Comparison of ENCODE assay signal across 17 cellular contexts in the genomic region with DNA sequence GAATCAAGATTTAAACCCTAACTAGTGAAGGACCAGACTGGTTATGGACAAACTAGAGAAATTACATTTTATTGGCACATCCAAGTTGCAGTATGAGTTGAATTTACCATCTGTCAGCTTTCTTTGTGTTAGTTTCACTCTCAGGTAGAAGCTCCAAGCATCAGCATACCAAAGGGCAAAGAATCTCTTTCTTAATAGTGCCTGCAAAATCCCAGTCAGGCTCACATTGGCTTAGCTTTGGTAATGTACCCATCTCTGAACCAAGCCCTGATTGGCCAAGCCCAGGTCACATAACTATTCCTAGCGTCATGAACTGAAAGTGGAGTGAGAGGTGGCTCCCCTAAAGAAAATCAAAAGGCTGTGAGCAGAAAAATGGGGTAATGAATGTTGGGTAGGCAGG.
DNase-seq lines count a peak whose midpoint lies in the region; ATAC-seq and TF ChIP-seq lines count a peak whose summit lies in the region.
"Had no signal": no experiment of that assay in that cellular context is flagged by ENCODE, and none has a peak within 500 bp of the region (broad histone marks: within the 10 kb centered on the region; RNA-seq: fewer than 3 reads in every experiment).

No MANE protein-coding gene starts in this region.

- H3K23ac ChIP-seq in H9 (ENCODE audit: insufficient read length, low read depth, low read length): no peak overlapping the region

- H3T11ph ChIP-seq in H9 (ENCODE audit: low read length): no peak overlapping the region

- intact Hi-C loops in activated T-helper 1 cell treated with anti-CD3 and anti-CD28 coated beads, Interleukin-12 subunit alpha, Interleukin-12 subunit beta, Interleukin-2, Interleukin-4 antibody, amounts not matched to agents 30 ng/mL and 10 ng/mL and 1 ng/mL, durations not matched to agents 14 hours and 24 hours and 36 hours (cut with micrococcal nuclease): loop anchor here (1.0 kb wide), 2 partner anchors 10 to 35 kb away; no protein-coding TSS in a partner anchor

- H2AK5ac ChIP-seq in H9 (ENCODE audit: insufficient read length, low read length): no peak overlapping the region

- no peak overlapping the region for H3K14ac ChIP-seq in H9 (ENCODE audit: insufficient read depth, low read length)

- no peak overlapping the region for H4K8ac ChIP-seq in H9 (replicated peaks; ENCODE audit: insufficient read length, low read depth, low read length)

- no peak for TF ChIP-seq CTCF in H9 (conservative IDR thresholded peaks at IDR 0.05)
- no peak for TF ChIP-seq CTCF in GM20000 (IDR thresholded peaks at IDR 0.05; ENCODE audit: extremely low read depth, missing control alignments)
- no peak for TF ChIP-seq CTCF in type B pancreatic cell (conservative IDR thresholded peaks at IDR 0.05)

- no peaks in the 10 kb centered on the region for H3K79me1 ChIP-seq in H9 (ENCODE audit: insufficient read depth, low read depth, low read length, poor library complexity, severe bottlenecking)

- H3K9me3 Mint-ChIP-seq in activated naive CD8-positive, alpha-beta T cell treated with anti-CD3 and anti-CD28 coated beads, Interleukin-2, amount 50 U/mL, for 24 hours: no peaks in the 10 kb centered on the region
- no peaks in the 10 kb centered on the region for H3K9me3 Mint-ChIP-seq in activated naive CD8-positive, alpha-beta T cell treated with anti-CD3 and anti-CD28 coated beads for 36 hours
- no peaks in the 10 kb centered on the region for H3K9me3 Mint-ChIP-seq in H9
- peaks cover 4% of the 10 kb centered on the region for H3K9me3 Mint-ChIP-seq in activated T-helper 1 cell treated with anti-CD3 and anti-CD28 coated beads, Interleukin-12 subunit alpha, Interleukin-12 subunit beta, Interleukin-2, Interleukin-4 antibody, amounts not matched to agents 30 ng/mL and 10 ng/mL and 1 ng/mL, durations not matched to agents 14 hours and 24 hours and 36 hours
- H3K9me3 Mint-ChIP-seq in type B pancreatic cell: no peaks in the 10 kb centered on the region

- no peak overlapping the region for H2BK12ac ChIP-seq in H9 (ENCODE audit: insufficient read length, low read depth, low read length)

- no peak overlapping the region for H2BK20ac ChIP-seq in H9 (ENCODE audit: low read depth, low read length, poor library complexity, severe bottlenecking)

- H3K27ac Mint-ChIP-seq in activated naive CD8-positive, alpha-beta T cell treated with anti-CD3 and anti-CD28 coated beads, Interleukin-2, amount 50 U/mL, for 24 hours: peak overlapping the region; percentile 13
- no peak overlapping the region for H3K27ac Mint-ChIP-seq in activated naive CD8-positive, alpha-beta T cell treated with anti-CD3 and anti-CD28 coated beads for 36 hours
- H3K27ac Mint-ChIP-seq in H9 (no peak overlapping the region), type B pancreatic cell (no peak overlapping the region)
- peak overlapping the region; percentile 31 for H3K27ac Mint-ChIP-seq in activated T-helper 1 cell treated with anti-CD3 and anti-CD28 coated beads, Interleukin-12 subunit alpha, Interleukin-12 subunit beta, Interleukin-2, Interleukin-4 antibody, amounts not matched to agents 30 ng/mL and 10 ng/mL and 1 ng/mL, durations not matched to agents 14 hours and 24 hours and 36 hours

- H3K9ac ChIP-seq in H9 (ENCODE audit: extremely low read depth, insufficient read length, low read length): no peak overlapping the region

- H3K4me1 Mint-ChIP-seq in activated naive CD8-positive, alpha-beta T cell treated with anti-CD3 and anti-CD28 coated beads, Interleukin-2, amount 50 U/mL, for 24 hours: peaks cover 48% of the 10 kb centered on the region
- H3K4me1 Mint-ChIP-seq in activated naive CD8-positive, alpha-beta T cell treated with anti-CD3 and anti-CD28 coated beads for 36 hours: peaks cover 38% of the 10 kb centered on the region
- H3K4me1 Mint-ChIP-seq in H9 (peaks cover 39 to 40% of the 10 kb centered on the region in 2 experiments), type B pancreatic cell (ENCODE audit: unreplicated experiment) (peaks cover 24% of the 10 kb centered on the region)
- peaks cover 61% of the 10 kb centered on the region for H3K4me1 Mint-ChIP-seq in activated T-helper 1 cell treated with anti-CD3 and anti-CD28 coated beads, Interleukin-12 subunit alpha, Interleukin-12 subunit beta, Interleukin-2, Interleukin-4 antibody, amounts not matched to agents 30 ng/mL and 10 ng/mL and 1 ng/mL, durations not matched to agents 14 hours and 24 hours and 36 hours (ENCODE audit: low read depth)

- no peaks in the 10 kb centered on the region for H3K36me3 Mint-ChIP-seq in activated naive CD8-positive, alpha-beta T cell treated with anti-CD3 and anti-CD28 coated beads, Interleukin-2, amount 50 U/mL, for 24 hours (ENCODE audit: low read depth)
- H3K36me3 Mint-ChIP-seq in activated naive CD8-positive, alpha-beta T cell treated with anti-CD3 and anti-CD28 coated beads for 36 hours: peaks cover 3% of the 10 kb centered on the region
- H3K36me3 Mint-ChIP-seq in H9 (ENCODE audit: insufficient read depth in 1 of 3, low read depth in 3 of 3) (no peaks in the 10 kb centered on the region), type B pancreatic cell (no peaks in the 10 kb centered on the region)
- peaks cover 5% of the 10 kb centered on the region for H3K36me3 Mint-ChIP-seq in activated T-helper 1 cell treated with anti-CD3 and anti-CD28 coated beads, Interleukin-12 subunit alpha, Interleukin-12 subunit beta, Interleukin-2, Interleukin-4 antibody, amounts not matched to agents 30 ng/mL and 10 ng/mL and 1 ng/mL, durations not matched to agents 14 hours and 24 hours and 36 hours (ENCODE audit: low read depth)

- peaks cover 6% of the 10 kb centered on the region for H3K23me2 ChIP-seq in H9 (ENCODE audit: insufficient read length, low read depth, low read length, poor library complexity, severe bottlenecking)

- no peak overlapping the region for H2BK120ac ChIP-seq in H9 (ENCODE audit: low read depth, low read length, poor library complexity, severe bottlenecking)

- H3K27me3 Mint-ChIP-seq in activated naive CD8-positive, alpha-beta T cell treated with anti-CD3 and anti-CD28 coated beads, Interleukin-2, amount 50 U/mL, for 24 hours: no peaks in the 10 kb centered on the region
- no peaks in the 10 kb centered on the region for H3K27me3 Mint-ChIP-seq in activated naive CD8-positive, alpha-beta T cell treated with anti-CD3 and anti-CD28 coated beads for 36 hours
- H3K27me3 Mint-ChIP-seq in H9 (ENCODE audit: low read depth) (peaks cover 19% of the 10 kb centered on the region), type B pancreatic cell (peaks cover 6% of the 10 kb centered on the region)
- no peaks in the 10 kb centered on the region for H3K27me3 Mint-ChIP-seq in activated T-helper 1 cell treated with anti-CD3 and anti-CD28 coated beads, Interleukin-12 subunit alpha, Interleukin-12 subunit beta, Interleukin-2, Interleukin-4 antibody, amounts not matched to agents 30 ng/mL and 10 ng/mL and 1 ng/mL, durations not matched to agents 14 hours and 24 hours and 36 hours (ENCODE audit: insufficient read depth)

- H3K18ac ChIP-seq in H9 (ENCODE audit: insufficient read length, low read depth, low read length): no peak overlapping the region

- no peak for DNase-seq in activated naive CD8-positive, alpha-beta T cell treated with anti-CD3 and anti-CD28 coated beads, Interleukin-2, amount 50 U/mL, for 24 hours
- DNase-seq in activated naive CD8-positive, alpha-beta T cell treated with anti-CD3 and anti-CD28 coated beads for 36 hours: no peak
- DNase-seq in H9: peak; percentile 39
- DNase-seq in activated T-helper 1 cell treated with anti-CD3 and anti-CD28 coated beads, Interleukin-12 subunit alpha, Interleukin-12 subunit beta, Interleukin-2, Interleukin-4 antibody, amounts not matched to agents 30 ng/mL and 10 ng/mL and 1 ng/mL, durations not matched to agents 14 hours and 24 hours and 36 hours (ENCODE audit: low spot score): peak; percentile 18
- no peak for DNase-seq in GM20000 (ENCODE audit: low spot score)
- DNase-seq in type B pancreatic cell (ENCODE audit: extremely low spot score, unreplicated experiment): no peak
- DNase-seq: activated naive CD4-positive, alpha-beta T cell treated with Interleukin-2 at 50 U/mL for 16 hours; body of pancreas; cortex of kidney; KBM-7; NCI-H2171 treated with DMSO at 0.1 percent for 48 hours; NCI-H82; SW 1271 had no signal

- no peak overlapping the region for H3K27ac ChIP-seq in H9 (ENCODE audit: insufficient read length, low read depth, low read length)
- H3K27ac ChIP-seq: body of pancreas, epithelial cell of prostate, vagina had no signal

- H3K4me3 Mint-ChIP-seq in activated naive CD8-positive, alpha-beta T cell treated with anti-CD3 and anti-CD28 coated beads, Interleukin-2, amount 50 U/mL, for 24 hours: no peak overlapping the region
- H3K4me3 Mint-ChIP-seq in activated naive CD8-positive, alpha-beta T cell treated with anti-CD3 and anti-CD28 coated beads for 36 hours: no peak overlapping the region
- H3K4me3 Mint-ChIP-seq in H9 (no peak overlapping the region; a peak in 1 of 5 replicates), type B pancreatic cell (no peak overlapping the region)
- H3K4me3 Mint-ChIP-seq in activated T-helper 1 cell treated with anti-CD3 and anti-CD28 coated beads, Interleukin-12 subunit alpha, Interleukin-12 subunit beta, Interleukin-2, Interleukin-4 antibody, amounts not matched to agents 30 ng/mL and 10 ng/mL and 1 ng/mL, durations not matched to agents 14 hours and 24 hours and 36 hours: no peak overlapping the region

- no peaks in the 10 kb centered on the region for H3K9me3 ChIP-seq in H9 (ENCODE audit: control insufficient read depth, low read depth, low read length)
- H3K9me3 ChIP-seq: body of pancreas, vagina had no signal

- no peak overlapping the region for H4K5ac ChIP-seq in H9 (ENCODE audit: insufficient read length, low read depth, low read length)

- peaks cover 4% of the 10 kb centered on the region; the same call in 1 of the 2 replicates for H3K4me1 ChIP-seq in H9 (ENCODE audit: insufficient read depth, low read length)

- WGBS in H9 (ENCODE audit: extremely low coverage, insufficient read length, low lambda C conversion rate): no CpG with 5 or more reads among the region's 1 CpG

- H2BK15ac ChIP-seq in H9 (ENCODE audit: low read depth, low read length): no peak overlapping the region

- no peak overlapping the region for H2BK5ac ChIP-seq in H9 (ENCODE audit: insufficient read length, low read length)

- H2AFZ ChIP-seq in H9 (ENCODE audit: low read length): no peak overlapping the region

- H3K4me2 ChIP-seq in H9 (ENCODE audit: insufficient read depth, insufficient read length, low read length): peak overlapping the region; percentile 3

- no peak for ATAC-seq in activated naive CD8-positive, alpha-beta T cell treated with anti-CD3 and anti-CD28 coated beads, Interleukin-2, amount 50 U/mL, for 24 hours
- ATAC-seq in GM18511 (IDR thresholded peaks at IDR 0.05; ENCODE audit: unreplicated experiment) (peak; percentile 30), HG02852 (IDR thresholded peaks at IDR 0.05; ENCODE audit: unreplicated experiment) (no peak)
- ATAC-seq: body of pancreas had no signal

- H3K27me3 ChIP-seq in H9 (ENCODE audit: insufficient read depth, low read length): no peaks in the 10 kb centered on the region
- H3K27me3 ChIP-seq: body of pancreas, vagina had no signal

- H3K4ac ChIP-seq in H9 (ENCODE audit: low read depth, low read length): no peak overlapping the region

- no peak overlapping the region for H4K91ac ChIP-seq in H9 (ENCODE audit: insufficient read length, low read depth, low read length)

- no peaks in the 10 kb centered on the region for H3K79me2 ChIP-seq in H9 (ENCODE audit: insufficient read depth, low read length)

- H4K20me1 ChIP-seq in H9 (ENCODE audit: control insufficient read depth, insufficient read depth, insufficient read length): no peaks in the 10 kb centered on the region

- no peak overlapping the region for H3K56ac ChIP-seq in H9 (ENCODE audit: insufficient read length, low read depth, low read length)

Comparison
In these comparisons a context has a peak if more than half of its experiments do, and no peak if none do; other contexts are left out.
1. H3K27ac Mint-ChIP-seq: peak in activated naive CD8-positive, alpha-beta T cell treated with anti-CD3 and anti-CD28 coated beads, Interleukin-2, amount 50 U/mL, for 24 hours (single experiment) and activated T-helper 1 cell treated with anti-CD3 and anti-CD28 coated beads, Interleukin-12 subunit alpha, Interleukin-12 subunit beta, Interleukin-2, Interleukin-4 antibody, amounts not matched to agents 30 ng/mL and 10 ng/mL and 1 ng/mL, durations not matched to agents 14 hours and 24 hours and 36 hours (single experiment); none in activated naive CD8-positive, alpha-beta T cell treated with anti-CD3 and anti-CD28 coated beads for 36 hours (single experiment), H9 (0 of 3) and type B pancreatic cell (single experiment).
2. DNase-seq: peak in H9 (single experiment) and activated T-helper 1 cell treated with anti-CD3 and anti-CD28 coated beads, Interleukin-12 subunit alpha, Interleukin-12 subunit beta, Interleukin-2, Interleukin-4 antibody, amounts not matched to agents 30 ng/mL and 10 ng/mL and 1 ng/mL, durations not matched to agents 14 hours and 24 hours and 36 hours (single experiment); none in activated naive CD8-positive, alpha-beta T cell treated with anti-CD3 and anti-CD28 coated beads, Interleukin-2, amount 50 U/mL, for 24 hours (single experiment), activated naive CD8-positive, alpha-beta T cell treated with anti-CD3 and anti-CD28 coated beads for 36 hours (single experiment), GM20000 (single experiment) and type B pancreatic cell (single experiment).